12 cellular contexts compared by ENCODE assay signal in the genomic region with DNA sequence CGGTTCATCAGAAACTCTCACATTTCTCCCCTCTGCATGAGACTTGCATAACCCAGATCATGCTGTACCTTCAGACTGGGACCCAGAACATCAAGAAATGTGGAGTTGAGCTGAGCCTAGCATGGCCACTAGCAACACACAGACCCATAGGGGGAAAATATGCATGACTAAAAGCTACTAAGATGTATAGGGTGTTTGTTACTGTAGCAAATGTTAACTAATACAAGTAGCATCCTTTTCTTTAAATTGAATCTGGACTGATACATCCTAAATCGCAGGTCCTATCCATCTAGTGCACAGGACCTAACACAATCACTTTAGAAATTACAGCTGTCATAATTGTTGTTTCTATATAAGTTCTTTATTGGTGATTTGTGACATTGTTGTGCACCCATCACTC. TPM values are rescaled to one million over a fixed set of nuclear protein-coding genes. Genes with fewer than 3 reads are reported as not detected.
"Had no signal": no experiment of that assay in that cellular context is flagged by ENCODE, and none has a peak within 500 bp of the region (broad histone marks: within the 10 kb centered on the region; RNA-seq: fewer than 3 reads in every experiment).

No MANE protein-coding gene starts in this region.

RNA-seq across cellular contexts. Expression of a gene that starts 10.8 kb away (rescaled TPM):
- total RNA-seq: activated B cell treated with CpG ODN at 0.5 μM for 24 hours; activated CD4-positive, alpha-beta memory T cell treated with anti-CD3 and anti-CD28 coated beads for 36 hours; activated CD4-positive, alpha-beta memory T cell treated with anti-CD3 and anti-CD28 coated beads, Interleukin-2, amount 10 ng/mL, durations not matched to agents 7 days and 5 days; activated CD4-positive, alpha-beta T cell treated with anti-CD3 and anti-CD28 coated beads for 36 hours; activated CD4-positive, alpha-beta T cell treated with anti-CD3 and anti-CD28 coated beads, Interleukin-2, amount 10 ng/mL, durations not matched to agents 24 days and 14 days; activated CD4-positive, alpha-beta T cell treated with anti-CD3 and anti-CD28 coated beads, Interleukin-2, amount 10 ng/mL, durations not matched to agents 7 days and 5 days; activated CD8-positive, alpha-beta memory T cell treated with anti-CD3 and anti-CD28 coated beads for 36 hours; activated CD8-positive, alpha-beta T cell treated with anti-CD3 and anti-CD28 coated beads for 36 hours; activated CD8-positive, alpha-beta T cell treated with anti-CD3 and anti-CD28 coated beads, Interleukin-2, amount 10 ng/mL, durations not matched to agents 7 days and 5 days; T-helper 1 cell treated with Interleukin-12 subunit alpha and Interleukin-12 subunit beta and Interleukin-4 antibody, amounts not matched to agents 30 ng/mL and 1 ng/mL, for 36 hours; T-helper 17 cell; T-helper 2 cell treated with Interferon-gamma antibody and Interleukin-4, amounts not matched to agents 100 ng/mL and 5 ng/mL, for 36 hours had no signal
